Comparison of ENCODE assay signal across 11 cellular contexts in genomic region chr9:14345586-14346237, GRCh38. TPM values are rescaled to one million over a fixed set of nuclear protein-coding genes. Genes with fewer than 3 reads are reported as not detected.
DNase-seq lines count a peak whose midpoint lies in the region; ATAC-seq and TF ChIP-seq lines count a peak whose summit lies in the region.
"Had no signal": no experiment of that assay in that cellular context is flagged by ENCODE, and none has a peak within 500 bp of the region (broad histone marks: within the 10 kb centered on the region; RNA-seq: fewer than 3 reads in every experiment).

No MANE protein-coding gene starts in this region.

- H3K4me3 ChIP-seq in HUES6 (ENCODE audit: low read depth, low read length), result peak overlapping the region; percentile 82
- H3K4me3 ChIP-seq in mammary epithelial cell (replicated peaks in 1 of 3; ENCODE audit: insufficient read depth in 1 of 3, low read depth in 2 of 3, low read length in 3 of 3), result peak overlapping the region in 1 of 3 experiments; percentile 32
- peak overlapping the region; percentile 71 for H3K4me3 ChIP-seq in iPS-18a (ENCODE audit: low read length)
- H3K4me3 ChIP-seq in gastrocnemius medialis, result peak overlapping the region in 3 of 4 donors; percentile 65 to 73 (median 68)

- H3K4me1 ChIP-seq in HUES6 (ENCODE audit: control insufficient read depth, insufficient read depth, low read length) (peaks cover 41% of the 10 kb centered on the region), mammary epithelial cell (ENCODE audit: insufficient read depth, low read length) (peaks cover 53% of the 10 kb centered on the region), iPS-18a (ENCODE audit: control insufficient read depth, low read depth, low read length) (peaks cover 51% of the 10 kb centered on the region), gastrocnemius medialis (peaks cover 12 to 31% of the 10 kb centered on the region in 2 donors)

- ATAC-seq in gastrocnemius medialis, result no peak
- ATAC-seq: sciatic nerve had no signal

- H3K9ac ChIP-seq in HUES6 (ENCODE audit: low read length) (peak overlapping the region; percentile 78), mammary epithelial cell (ENCODE audit: insufficient read depth, low read length) (no peak overlapping the region), iPS-18a (ENCODE audit: low read length) (peak overlapping the region; percentile 48)

- no peaks in the 10 kb centered on the region for H3K79me2 ChIP-seq in mammary epithelial cell (ENCODE audit: insufficient read depth, low read length)

- WGBS in mammary epithelial cell (ENCODE audit: low coverage, missing lambda C conversion rate), result 26% methylated on average over 14 of the region's 40 CpGs

- in situ Hi-C loops in mammary epithelial cell (cut with MboI; ENCODE audit: low sequenced_read_pairs in 2 of 2), result no loop called here
- in situ Hi-C loops in gastrocnemius medialis (cut with MboI; ENCODE audit: low sequenced_read_pairs in 4 of 4), result loop anchor here in 2 of 4 donors (25.0 kb wide), 2 partner anchors 92 to 633 kb away; no protein-coding TSS in a partner anchor

- dilution Hi-C loops in mammary epithelial cell (cut with HindIII; ENCODE audit: low sequenced_read_pairs), result no loop called here

- H3K27me3 ChIP-seq in HUES6 (ENCODE audit: control insufficient read depth, insufficient read depth, low read length) (peaks cover 100% of the 10 kb centered on the region), mammary epithelial cell (ENCODE audit: insufficient read depth, low read length) (peaks cover 9% of the 10 kb centered on the region), iPS-18a (ENCODE audit: control insufficient read depth, insufficient read depth, low read length) (peaks cover 98% of the 10 kb centered on the region), gastrocnemius medialis (no peaks in the 10 kb centered on the region)

- no peak for DNase-seq in mammary epithelial cell
- DNase-seq in gastrocnemius medialis, result no peak
- DNase-seq in DMS53 treated with DMSO at 0.1 percent for 48 hours (lab: John Stamatoyannopoulos, UW; ENCODE audit: unreplicated experiment), result no peak
- DNase-seq in D341Med (ENCODE audit: low spot score), result no peak
- DNase-seq in A172 (ENCODE audit: low spot score), result no peak
- DNase-seq in LoVo (ENCODE audit: low spot score), result no peak
- DNase-seq: activated CD8-positive, alpha-beta memory T cell treated with anti-CD3 and anti-CD28 coated beads, Interleukin-2, amount 50 U/mL, for 4 hours; NCI-H2081 treated with DMSO at 0.1 percent for 48 hours had no signal

- peak overlapping the region; percentile 79 for H3K4me2 ChIP-seq in mammary epithelial cell (ENCODE audit: insufficient read depth, low read depth, low read length)

- no peaks in the 10 kb centered on the region for H4K20me1 ChIP-seq in mammary epithelial cell (ENCODE audit: insufficient read depth, low read length)

- intact Hi-C loops in mammary epithelial cell (cut with micrococcal nuclease) (loop anchor here (5.0 kb wide), 3 partner anchors 33 to 148 kb away; partner anchors contain the start of gene NFIB), gastrocnemius medialis (cut with DNase I; ENCODE audit: low total_unique reads) (loop anchor here (5.0 kb wide), 1 partner anchor 33 kb away; the partner anchor contains the start of gene NFIB)

- CTCF ChIA-PET in mammary epithelial cell (lab: Charles Lee; ENCODE audit: low non-redundant PET), result no interaction called here

- no peak for TF ChIP-seq POLR2A in gastrocnemius medialis (IDR thresholded peaks at IDR 0.05)

- no TSS peak for BruUV-seq in mammary epithelial cell (replicated peaks; lab: Mats Ljungman, UMichigan)

- H2AFZ ChIP-seq in mammary epithelial cell (ENCODE audit: low read depth, low read length), result peak overlapping the region; percentile 74

- H3K9me3 ChIP-seq in HUES6 (ENCODE audit: control insufficient read depth, insufficient read depth, low read depth, low read length), result no peaks in the 10 kb centered on the region
- no peaks in the 10 kb centered on the region for H3K9me3 ChIP-seq in mammary epithelial cell (replicated peaks; ENCODE audit: insufficient read depth, low read length)
- H3K9me3 ChIP-seq in iPS-18a (ENCODE audit: control insufficient read depth, low read depth, low read length), result no peaks in the 10 kb centered on the region
- no peaks in the 10 kb centered on the region for H3K9me3 ChIP-seq in gastrocnemius medialis

- no peaks in the 10 kb centered on the region for H3K36me3 ChIP-seq in HUES6 (ENCODE audit: control insufficient read depth, insufficient read depth, low read length)
- no peaks in the 10 kb centered on the region for H3K36me3 ChIP-seq in mammary epithelial cell (ENCODE audit: insufficient read depth, low read length)
- no peaks in the 10 kb centered on the region for H3K36me3 ChIP-seq in iPS-18a (ENCODE audit: control insufficient read depth, low read depth, low read length)
- no peaks in the 10 kb centered on the region for H3K36me3 ChIP-seq in gastrocnemius medialis

- H3K27ac ChIP-seq in HUES6 (ENCODE audit: low read depth, low read length) (no peak overlapping the region; the same call in 1 of the 2 replicates), mammary epithelial cell (ENCODE audit: insufficient read depth, low read depth, low read length) (no peak overlapping the region), iPS-18a (ENCODE audit: low read length) (no peak overlapping the region), gastrocnemius medialis (peak overlapping the region; percentile 84 to 90 (median 87))

- TF ChIP-seq CTCF in mammary epithelial cell (conservative IDR thresholded peaks at IDR 0.05 in 1 of 2, IDR thresholded peaks at IDR 0.05 in 1 of 2; ENCODE audit: extremely low read depth in 1 of 2, insufficient read depth in 1 of 2, low read depth in 1 of 2, low read length in 2 of 2), result no peak
- no peak for TF ChIP-seq CTCF in gastrocnemius medialis (IDR thresholded peaks at IDR 0.05 in 4 of 5, conservative IDR thresholded peaks at IDR 0.05 in 1 of 5)

RNA-seq across cellular contexts. Expression of gene NFIB, which starts 31.8 kb away (rescaled TPM):
- total RNA-seq in mammary epithelial cell (10 to 100 TPM; 64.3 to 96.9 TPM), gastrocnemius medialis (10 to 100 TPM; 24.0 to 40.9 (median 30.6) TPM)
- 37.4 TPM for polyA plus RNA-seq in mammary epithelial cell
- 360 TPM for polyA minus RNA-seq in mammary epithelial cell
- 4.7 and 5.6 TPM in 2 replicates for total RNA-seq in A172 (2014; rRNA removed; shearing (Covaris generic))

Comparison
In these comparisons a context has a peak if more than half of its experiments do, and no peak if none do; other contexts are left out.
1. H3K27ac ChIP-seq: peak in gastrocnemius medialis (4 of 4); none in HUES6 (single experiment), mammary epithelial cell (single experiment) and iPS-18a (single experiment).